ENCODE assay signal across 9 cellular contexts in the genomic region with DNA sequence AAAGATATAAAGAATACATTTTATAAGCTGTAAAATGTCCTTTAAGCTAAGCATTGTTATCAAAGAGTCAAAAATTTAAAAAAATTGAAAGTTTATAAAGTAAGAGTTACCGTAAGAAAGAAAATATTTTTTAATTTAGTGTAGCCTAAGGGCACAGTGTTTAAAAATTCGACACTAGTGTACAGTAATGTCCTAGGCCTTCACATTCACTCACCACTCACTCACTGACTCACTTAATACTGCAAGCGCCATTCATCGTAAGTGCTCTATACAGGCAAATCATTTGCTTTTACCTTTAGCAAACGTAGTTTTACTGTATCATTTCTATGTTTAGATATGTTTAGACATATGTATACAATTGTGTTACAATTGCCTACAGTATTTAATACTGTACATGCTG. TPM values are rescaled to one million over a fixed set of nuclear protein-coding genes. Genes with fewer than 3 reads are reported as not detected.
"Had no signal": no experiment of that assay in that cellular context is flagged by ENCODE, and none has a peak within 500 bp of the region (broad histone marks: within the 10 kb centered on the region; RNA-seq: fewer than 3 reads in every experiment).

No MANE protein-coding gene starts in this region.

- ATAC-seq: HepG2 had no signal

- H3K9ac ChIP-seq: GM23248 had no signal

- H3K9me3 ChIP-seq: HAP-1 had no signal

- H3K4me3 ChIP-seq: GM23248, HAP-1 had no signal

- H3K27ac ChIP-seq: GM23248, HL-60 had no signal

- H2AFZ ChIP-seq: GM23248 had no signal

- H3K36me3 ChIP-seq: HAP-1 had no signal

- DNase-seq: GM23248, GOT3, H7, KBM-7 had no signal

- H3K4me1 ChIP-seq: HAP-1 had no signal

RNA-seq across cellular contexts. Expression of gene GLRA3, which starts 20.2 kb away (rescaled TPM):
- total RNA-seq: GM23248, H4, HepG2, HT1080 had no signal
- polyA plus RNA-seq: GM23248, HepG2 had no signal
